34 cellular contexts compared by ENCODE assay signal in genomic region chr4:127777487-127777886, GRCh38. TPM values are rescaled to one million over a fixed set of nuclear protein-coding genes. Genes with fewer than 3 reads are reported as not detected.
"Had no signal": no experiment of that assay in that cellular context is flagged by ENCODE, and none has a peak within 500 bp of the region (broad histone marks: within the 10 kb centered on the region; RNA-seq: fewer than 3 reads in every experiment).

No MANE protein-coding gene starts in this region.

- DNase-seq: activated CD4-positive, alpha-beta memory T cell treated with anti-CD3 and anti-CD28 coated beads, Interleukin-2, amount 10 ng/mL, durations not matched to agents 7 days and 5 days; activated CD4-positive, alpha-beta T cell treated with anti-CD3 and anti-CD28 coated beads for 1 hour; activated CD4-positive, alpha-beta T cell treated with anti-CD3 and anti-CD28 coated beads for 48 hours; activated CD4-positive, CD25-positive, alpha-beta regulatory T cell; activated CD8-positive, alpha-beta memory T cell treated with anti-CD3 and anti-CD28 coated beads for 24 hours; activated CD8-positive, alpha-beta memory T cell treated with anti-CD3 and anti-CD28 coated beads, Interleukin-2, amount 10 ng/mL, durations not matched to agents 7 days and 5 days; activated effector memory CD4-positive, alpha-beta T cell treated with anti-CD3 and anti-CD28 coated beads, Interleukin-2, amount 50 U/mL, for 16 hours; activated naive CD4-positive, alpha-beta T cell; activated naive CD4-positive, alpha-beta T cell treated with anti-CD3 and anti-CD28 coated beads, Interleukin-2, amount 50 U/mL, for 16 hours; activated naive CD8-positive, alpha-beta T cell treated with anti-CD3 and anti-CD28 coated beads for 36 hours; activated T-cell treated with anti-CD3 and anti-CD28 coated beads, Interleukin-2, amount 50 U/mL, for 1 hour; activated T-cell treated with anti-CD3 and anti-CD28 coated beads, Interleukin-2, amount 50 U/mL, for 72 hours; amniotic stem cell; aorta; brain microvascular endothelial cell; KG1; NCI-H1417 treated with DMSO at 0.1 percent for 48 hours; NCI-H187 treated with DMSO at 0.1 percent for 48 hours; NCI-H226; NCI-H446 treated with DMSO at 0.1 percent for 48 hours; NCI-H524; NK-92 treated with Interleukin-12 subunit alpha and Interleukin-12 subunit beta, amount 100 ng/mL, for 24 hours; PC-3; Right ventricle myocardium superior; SW 1271; T-helper 1 cell; T-helper 2 cell; T-helper 9 cell had no signal

- H3K27me3 ChIP-seq: brain microvascular endothelial cell had no signal

- FAIRE-seq: RCC 7860 had no signal

- ATAC-seq: activated CD8-positive, alpha-beta memory T cell treated with anti-CD3 and anti-CD28 coated beads, Interleukin-2, amount 10 ng/mL, durations not matched to agents 7 days and 5 days; activated T-cell treated with anti-CD3 and anti-CD28 coated beads, Interleukin-2, amount 50 U/mL, for 72 hours; activated T-helper 17 cell treated with anti-CD3 and anti-CD28 coated beads, Interleukin-2, amount 50 U/mL, for 72 hours; PC-3 had no signal

- H3K36me3 ChIP-seq: brain microvascular endothelial cell had no signal

- H3K27ac ChIP-seq: brain microvascular endothelial cell, RWPE1, VCaP had no signal

RNA-seq across cellular contexts. Expression of gene SLC25A31, which starts 47.3 kb away (rescaled TPM):
- total RNA-seq: activated CD4-positive, alpha-beta memory T cell treated with anti-CD3 and anti-CD28 coated beads, Interleukin-2, amount 10 ng/mL, durations not matched to agents 7 days and 5 days; activated CD8-positive, alpha-beta memory T cell treated with anti-CD3 and anti-CD28 coated beads, Interleukin-2, amount 10 ng/mL, durations not matched to agents 7 days and 5 days; activated naive CD8-positive, alpha-beta T cell treated with anti-CD3 and anti-CD28 coated beads for 36 hours; activated T-cell treated with anti-CD3 and anti-CD28 coated beads, Interleukin-2, amount 50 U/mL, for 72 hours; activated T-helper 17 cell treated with anti-CD3 and anti-CD28 coated beads, Interleukin-2, amount 50 U/mL, for 72 hours; aorta; chondrocyte; LHCN-M2; PC-3; Right ventricle myocardium superior had no signal
- polyA plus RNA-seq: aorta had no signal
